In genomic region chr4:165294907-165295306, GRCh38 we compare ENCODE assay signal across 8 cellular contexts. TPM values are rescaled to one million over a fixed set of nuclear protein-coding genes. Genes with fewer than 3 reads are reported as not detected.
DNase-seq lines count a peak whose midpoint lies in the region; ATAC-seq lines count a peak whose summit lies in the region.

No MANE protein-coding gene starts in this region.

- peak; percentile 15 for DNase-seq in Jurkat, Clone E6-1 (ENCODE audit: low read depth, low spot score)
- peak; percentile 35 for DNase-seq in medulla oblongata (ENCODE audit: extremely low spot score)
- DNase-seq in superior temporal gyrus (ENCODE audit: extremely low spot score), result no peak
- no peak for DNase-seq in mucosa of gallbladder (ENCODE audit: low spot score)
- DNase-seq in anterior cingulate cortex (lab: John Stamatoyannopoulos, UW), result no peak
- no peak for DNase-seq in AG20443 (ENCODE audit: low spot score)

- no peak overlapping the region for H3K4me3 ChIP-seq in Jurkat, Clone E6-1 (ENCODE audit: low read length)

- ATAC-seq in GM18508 (IDR thresholded peaks at IDR 0.05; ENCODE audit: insufficient read depth, unreplicated experiment), result peak; percentile 89
- peak; percentile 96 for ATAC-seq in GM21529 (IDR thresholded peaks at IDR 0.05; ENCODE audit: unreplicated experiment)

RNA-seq across cellular contexts. Expression of gene MSMO1, which starts 32.6 kb away (rescaled TPM):
- polyA plus RNA-seq in Jurkat, Clone E6-1 (2012; ENCODE audit: insufficient read depth, insufficient read length), result 38.9 TPM
- 246 TPM for total RNA-seq in mucosa of gallbladder

Comparison
In these comparisons a context has a peak if more than half of its experiments do, and no peak if none do; other contexts are left out.
1. DNase-seq: peak in Jurkat, Clone E6-1 (single experiment) and medulla oblongata (single experiment); none in superior temporal gyrus (single experiment), mucosa of gallbladder (single experiment), anterior cingulate cortex (0 of 58) and AG20443 (single experiment).